ENCODE assay signal across 1 cellular context in genomic region chr4:145618912-145619638, GRCh38.
TF ChIP-seq lines count a peak whose summit lies in the region.

Gene MMAA (plus strand): TSS chr4:145619385. CDS start chr4:145639140, 19,755 bp downstream.

TF ChIP-seq in HepG2, 621 proteins besides CTCF, POLR2A, EP300 and RAD21 (continued from another document and continues in another):
- TF ChIP-seq SOX6 (IDR thresholded peaks at IDR 0.05) (no peak), SOX6 (CRISPR knock-in tag; IDR thresholded peaks at IDR 0.05) (peak; percentile 58), NR0B2 (CRISPR knock-in tag; IDR thresholded peaks at IDR 0.05) (peak; percentile 93), ZNF780A (CRISPR knock-in tag; IDR thresholded peaks at IDR 0.05) (0 out of 2 replicates have a peak, but pooled peaks have one; percentile 39), ZNF224 (CRISPR knock-in tag; IDR thresholded peaks at IDR 0.05) (peak; percentile 91; the same call in 1 of the 2 replicates), SMARCC2 (IDR thresholded peaks at IDR 0.05) (no peak), MXD3 (CRISPR knock-in tag; IDR thresholded peaks at IDR 0.05) (peak; percentile 68; the same call in 1 of the 2 replicates), RAD51 (IDR thresholded peaks at IDR 0.05; ENCODE audit: borderline replicate concordance) (no peak), IRX3 (CRISPR knock-in tag; IDR thresholded peaks at IDR 0.05; ENCODE audit: borderline replicate concordance, low read depth) (no peak), GTF2F1 (IDR thresholded peaks at IDR 0.05; ENCODE audit: low read length) (no peak), ZNF24 (IDR thresholded peaks at IDR 0.05) (no peak), ZNF251 (CRISPR knock-in tag; IDR thresholded peaks at IDR 0.05) (no peak), ZNF275 (CRISPR knock-in tag; IDR thresholded peaks at IDR 0.05; ENCODE audit: borderline replicate concordance) (no peak), ZNF264 (CRISPR knock-in tag; IDR thresholded peaks at IDR 0.05) (no peak; the same call in 1 of the 2 replicates), ZIK1 (CRISPR knock-in tag; IDR thresholded peaks at IDR 0.05; ENCODE audit: borderline replicate concordance, low read depth) (peak; percentile 83; the same call in 1 of the 2 replicates), ZBTB43 (CRISPR knock-in tag; conservative IDR thresholded peaks at IDR 0.05) (0 out of 2 replicates have a peak, but pooled peaks have one; percentile 4), SOX5 (CRISPR knock-in tag; IDR thresholded peaks at IDR 0.05; ENCODE audit: borderline replicate concordance) (peak; percentile 36; the same call in 1 of the 2 replicates), ZNF263 (CRISPR knock-in tag; IDR thresholded peaks at IDR 0.05) (no peak), ZC3H4 (CRISPR knock-in tag; IDR thresholded peaks at IDR 0.05; ENCODE audit: borderline replicate concordance) (no peak), BATF2 (CRISPR knock-in tag; IDR thresholded peaks at IDR 0.05) (peak; percentile 56; the same call in 1 of the 2 replicates), ZNF7 (CRISPR knock-in tag; IDR thresholded peaks at IDR 0.05) (no peak), REXO4 (CRISPR knock-in tag; IDR thresholded peaks at IDR 0.05; ENCODE audit: borderline replicate concordance) (no peak), ZNF232 (CRISPR knock-in tag; IDR thresholded peaks at IDR 0.05; ENCODE audit: borderline replicate concordance) (no peak), ARNT (IDR thresholded peaks at IDR 0.05) (no peak), ISX (CRISPR knock-in tag; conservative IDR thresholded peaks at IDR 0.05) (no peak), ZNF431 (CRISPR knock-in tag; IDR thresholded peaks at IDR 0.05; ENCODE audit: borderline replicate concordance, low read depth) (peak; percentile 59; the same call in 1 of the 2 replicates), ZNF644 (CRISPR knock-in tag; IDR thresholded peaks at IDR 0.05; ENCODE audit: low read depth) (peak; percentile 46; the same call in 1 of the 2 replicates), POLR2AphosphoS5 (IDR thresholded peaks at IDR 0.05; ENCODE audit: low read depth, low read length) (peak; percentile 88), FLYWCH1 (CRISPR knock-in tag; IDR thresholded peaks at IDR 0.05) (peak; percentile 6; the same call in 1 of the 2 replicates), NONO (IDR thresholded peaks at IDR 0.05) (no peak), NONO (CRISPR knock-in tag; conservative IDR thresholded peaks at IDR 0.05) (peak; percentile 99), MED1 (CRISPR knock-in tag; IDR thresholded peaks at IDR 0.05) (peak; percentile 60; the same call in 1 of the 2 replicates), TSC22D2 (CRISPR knock-in tag; IDR thresholded peaks at IDR 0.05; ENCODE audit: borderline replicate concordance) (peak; percentile 91; the same call in 1 of the 2 replicates), TRIM22 (IDR thresholded peaks at IDR 0.05) (no peak), MAZ (IDR thresholded peaks at IDR 0.05; ENCODE audit: borderline replicate concordance, low read depth, low read length) (peak; percentile 96), MAZ (CRISPR knock-in tag; IDR thresholded peaks at IDR 0.05; ENCODE audit: low read depth) (peak; percentile 97), MYNN (CRISPR knock-in tag; IDR thresholded peaks at IDR 0.05; ENCODE audit: low read depth) (no peak), MBNL3 (CRISPR knock-in tag; conservative IDR thresholded peaks at IDR 0.05) (no peak), ZNF451 (CRISPR knock-in tag; IDR thresholded peaks at IDR 0.05) (peak; percentile 78; the same call in 1 of the 2 replicates), TFAP4 (IDR thresholded peaks at IDR 0.05; ENCODE audit: borderline replicate concordance, low read depth) (peak; percentile 51; the same call in 1 of the 2 replicates), KAT7 (CRISPR knock-in tag; IDR thresholded peaks at IDR 0.05; ENCODE audit: borderline replicate concordance) (peak; percentile 93; the same call in 1 of the 2 replicates), YEATS4 (CRISPR knock-in tag; IDR thresholded peaks at IDR 0.05; ENCODE audit: borderline replicate concordance) (peak; percentile 92), KLF15 (CRISPR knock-in tag; IDR thresholded peaks at IDR 0.05; ENCODE audit: borderline replicate concordance) (peak; percentile 64; the same call in 1 of the 2 replicates), ZSCAN20 (CRISPR knock-in tag; IDR thresholded peaks at IDR 0.05; ENCODE audit: borderline replicate concordance) (0 out of 2 replicates have a peak, but pooled peaks have one; percentile 64), MLLT10 (CRISPR knock-in tag; IDR thresholded peaks at IDR 0.05) (no peak), ZNF580 (CRISPR knock-in tag; IDR thresholded peaks at IDR 0.05; ENCODE audit: borderline replicate concordance, low read depth) (peak; percentile 83), RCOR2 (CRISPR knock-in tag; IDR thresholded peaks at IDR 0.05) (peak; percentile 60; the same call in 1 of the 2 replicates), ZNF101 (CRISPR knock-in tag; IDR thresholded peaks at IDR 0.05; ENCODE audit: borderline replicate concordance, low read depth) (no peak), ZBTB25 (CRISPR knock-in tag; IDR thresholded peaks at IDR 0.05) (no peak), ZSCAN12 (CRISPR knock-in tag; IDR thresholded peaks at IDR 0.05) (no peak), PHB2 (IDR thresholded peaks at IDR 0.05; ENCODE audit: partially characterized antibody) (no peak), SALL2 (CRISPR knock-in tag; IDR thresholded peaks at IDR 0.05) (peak; percentile 53; the same call in 1 of the 2 replicates), HNRNPLL (IDR thresholded peaks at IDR 0.05; ENCODE audit: low read depth, low read length, poor library complexity, severe bottlenecking) (peak; percentile 75), HINFP (CRISPR knock-in tag; IDR thresholded peaks at IDR 0.05; ENCODE audit: low read depth) (0 out of 2 replicates have a peak, but pooled peaks have one; percentile 37), HNF4A (CRISPR knock-in tag; IDR thresholded peaks at IDR 0.05) (no peak), ATAD3A (CRISPR knock-in tag; IDR thresholded peaks at IDR 0.05) (no peak), DMTF1 (CRISPR knock-in tag; IDR thresholded peaks at IDR 0.05) (no peak), ZNF598 (CRISPR knock-in tag; IDR thresholded peaks at IDR 0.05; ENCODE audit: borderline replicate concordance) (0 out of 2 replicates have a peak, but pooled peaks have one; percentile 47), GTF3A (CRISPR knock-in tag; conservative IDR thresholded peaks at IDR 0.05) (no peak)
